10 cellular contexts compared by ENCODE assay signal in the genomic region with DNA sequence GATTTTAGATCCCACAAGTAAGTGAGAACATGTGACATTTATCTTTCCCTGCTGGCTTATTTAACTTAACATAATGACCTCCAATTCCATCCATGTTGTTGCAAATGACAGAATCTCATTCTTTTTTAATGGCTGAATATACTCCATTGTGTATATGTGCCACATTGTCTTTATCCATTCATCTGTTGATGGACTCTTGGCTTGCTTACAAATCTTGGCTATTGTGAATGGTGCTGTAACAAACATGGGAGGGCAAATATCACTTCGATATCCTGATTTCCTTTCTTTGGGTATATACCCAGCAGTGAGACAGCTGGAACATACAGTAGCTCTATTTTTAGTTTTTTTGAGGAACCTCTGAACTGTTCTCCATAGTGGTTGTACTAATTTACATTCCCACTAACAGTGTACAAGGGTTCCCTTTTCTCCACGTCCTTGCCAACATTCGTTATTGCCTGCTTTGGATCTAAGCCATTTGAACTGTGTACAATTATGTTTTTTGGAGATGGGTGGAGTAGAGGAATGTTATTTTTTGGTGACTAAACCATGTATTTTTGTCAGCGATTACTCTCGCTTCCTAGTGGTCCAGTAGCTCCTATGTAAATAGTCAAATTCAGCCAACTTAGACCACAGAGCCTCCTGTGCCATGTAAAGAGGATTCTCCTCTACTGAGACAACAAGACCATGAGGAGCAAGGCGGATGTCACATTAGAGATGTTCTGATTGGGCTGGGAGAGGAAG.
DNase-seq lines count a peak whose midpoint lies in the region; ATAC-seq and TF ChIP-seq lines count a peak whose summit lies in the region.
"Had no signal": no experiment of that assay in that cellular context is flagged by ENCODE, and none has a peak within 500 bp of the region (broad histone marks: within the 10 kb centered on the region; RNA-seq: fewer than 3 reads in every experiment).

No MANE protein-coding gene starts in this region.

- H3K36me3 Mint-ChIP-seq in activated CD8-positive, alpha-beta T cell treated with anti-CD3 and anti-CD28 coated beads, Interleukin-2, amount 10 ng/mL, durations not matched to agents 7 days and 5 days (ENCODE audit: low read depth): peaks cover 16% of the 10 kb centered on the region

- H3K4me3 ChIP-seq in Peyer's patch (no peak overlapping the region), WERI-Rb-1 (ENCODE audit: low read depth, low read length) (no peak overlapping the region)
- H3K4me3 ChIP-seq: lower lobe of right lung, thyroid gland had no signal

- no peaks in the 10 kb centered on the region for H3K36me3 ChIP-seq in Peyer's patch
- H3K36me3 ChIP-seq in WERI-Rb-1: no peaks in the 10 kb centered on the region
- H3K36me3 ChIP-seq: lower lobe of right lung, thyroid gland had no signal

- H3K27ac ChIP-seq in Peyer's patch (no peak overlapping the region), WERI-Rb-1 (no peak overlapping the region)
- H3K27ac ChIP-seq: lower lobe of right lung, thyroid gland had no signal

- TF ChIP-seq CTCF in Peyer's patch (IDR thresholded peaks at IDR 0.05): no peak
- no peak for TF ChIP-seq CTCF in WERI-Rb-1 (IDR thresholded peaks at IDR 0.05; ENCODE audit: low read depth, low read length)

- H3K4me3 Mint-ChIP-seq in activated CD8-positive, alpha-beta T cell treated with anti-CD3 and anti-CD28 coated beads, Interleukin-2, amount 10 ng/mL, durations not matched to agents 7 days and 5 days: no peak overlapping the region

- POLR2A ChIA-PET in activated CD8-positive, alpha-beta T cell treated with anti-CD3 and anti-CD28 coated beads, Interleukin-2, amount 10 ng/mL, durations not matched to agents 7 days and 5 days (lab: Charles Lee): no interaction called here

- H3K4me1 Mint-ChIP-seq in activated CD8-positive, alpha-beta T cell treated with anti-CD3 and anti-CD28 coated beads, Interleukin-2, amount 10 ng/mL, durations not matched to agents 7 days and 5 days (ENCODE audit: low read depth): peaks cover 24% of the 10 kb centered on the region

- DNase-seq in COR-L47 (lab: John Stamatoyannopoulos, UW): peak; percentile 50
- peak; percentile 17 for DNase-seq in GM04504 (ENCODE audit: low read depth)
- DNase-seq in activated CD8-positive, alpha-beta T cell treated with anti-CD3 and anti-CD28 coated beads, Interleukin-2, amount 10 ng/mL, durations not matched to agents 7 days and 5 days: no peak
- peak; percentile 29 for DNase-seq in hepatic stellate cell (ENCODE audit: low spot score)
- DNase-seq in Peyer's patch: no peak
- no peak for DNase-seq in WERI-Rb-1
- DNase-seq in NCI-H187 treated with DMSO at 0.1 percent for 48 hours (lab: John Stamatoyannopoulos, UW): no peak
- DNase-seq: lower lobe of right lung, thyroid gland had no signal

- H3K4me1 ChIP-seq in Peyer's patch: no peaks in the 10 kb centered on the region
- H3K4me1 ChIP-seq: lower lobe of right lung, thyroid gland had no signal

- H3K27me3 Mint-ChIP-seq in activated CD8-positive, alpha-beta T cell treated with anti-CD3 and anti-CD28 coated beads, Interleukin-2, amount 10 ng/mL, durations not matched to agents 7 days and 5 days (ENCODE audit: low read depth): no peaks in the 10 kb centered on the region

- CTCF ChIA-PET in activated CD8-positive, alpha-beta T cell treated with anti-CD3 and anti-CD28 coated beads, Interleukin-2, amount 10 ng/mL, durations not matched to agents 7 days and 5 days (lab: Charles Lee): interaction anchor here (0.8 to 2.1 kb wide), 4 partner anchors 63 to 184 kb away, joined by 3 to 8 read pairs (median 4); no protein-coding TSS in a partner anchor

- peaks cover under 1% of the 10 kb centered on the region for H3K9me3 Mint-ChIP-seq in activated CD8-positive, alpha-beta T cell treated with anti-CD3 and anti-CD28 coated beads, Interleukin-2, amount 10 ng/mL, durations not matched to agents 7 days and 5 days (ENCODE audit: insufficient read depth)

- H3K27me3 ChIP-seq in Peyer's patch: no peaks in the 10 kb centered on the region
- no peaks in the 10 kb centered on the region for H3K27me3 ChIP-seq in WERI-Rb-1 (ENCODE audit: insufficient read depth, low read depth, severe bottlenecking)
- H3K27me3 ChIP-seq: thyroid gland had no signal

- no peak for TF ChIP-seq POLR2A in Peyer's patch (IDR thresholded peaks at IDR 0.05)

- peak overlapping the region; percentile 58 for H3K27ac Mint-ChIP-seq in activated CD8-positive, alpha-beta T cell treated with anti-CD3 and anti-CD28 coated beads, Interleukin-2, amount 10 ng/mL, durations not matched to agents 7 days and 5 days

- H3K9me3 ChIP-seq in Peyer's patch (no peaks in the 10 kb centered on the region), WERI-Rb-1 (ENCODE audit: severe bottlenecking) (no peaks in the 10 kb centered on the region)
- H3K9me3 ChIP-seq: lower lobe of right lung, thyroid gland had no signal

- ATAC-seq in activated CD8-positive, alpha-beta T cell treated with anti-CD3 and anti-CD28 coated beads, Interleukin-2, amount 10 ng/mL, durations not matched to agents 7 days and 5 days: no peak
- ATAC-seq in GM21576 (IDR thresholded peaks at IDR 0.05; ENCODE audit: unreplicated experiment): no peak

Comparison
In these comparisons a context has a peak if more than half of its experiments do, and no peak if none do; other contexts are left out.
1. DNase-seq: peak in COR-L47 (single experiment), GM04504 (single experiment) and hepatic stellate cell (single experiment); none in activated CD8-positive, alpha-beta T cell treated with anti-CD3 and anti-CD28 coated beads, Interleukin-2, amount 10 ng/mL, durations not matched to agents 7 days and 5 days (single experiment), Peyer's patch (0 of 3), WERI-Rb-1 (single experiment) and NCI-H187 treated with DMSO at 0.1 percent for 48 hours (single experiment).